ENCODE assay signal across 1 cellular context in the genomic region with DNA sequence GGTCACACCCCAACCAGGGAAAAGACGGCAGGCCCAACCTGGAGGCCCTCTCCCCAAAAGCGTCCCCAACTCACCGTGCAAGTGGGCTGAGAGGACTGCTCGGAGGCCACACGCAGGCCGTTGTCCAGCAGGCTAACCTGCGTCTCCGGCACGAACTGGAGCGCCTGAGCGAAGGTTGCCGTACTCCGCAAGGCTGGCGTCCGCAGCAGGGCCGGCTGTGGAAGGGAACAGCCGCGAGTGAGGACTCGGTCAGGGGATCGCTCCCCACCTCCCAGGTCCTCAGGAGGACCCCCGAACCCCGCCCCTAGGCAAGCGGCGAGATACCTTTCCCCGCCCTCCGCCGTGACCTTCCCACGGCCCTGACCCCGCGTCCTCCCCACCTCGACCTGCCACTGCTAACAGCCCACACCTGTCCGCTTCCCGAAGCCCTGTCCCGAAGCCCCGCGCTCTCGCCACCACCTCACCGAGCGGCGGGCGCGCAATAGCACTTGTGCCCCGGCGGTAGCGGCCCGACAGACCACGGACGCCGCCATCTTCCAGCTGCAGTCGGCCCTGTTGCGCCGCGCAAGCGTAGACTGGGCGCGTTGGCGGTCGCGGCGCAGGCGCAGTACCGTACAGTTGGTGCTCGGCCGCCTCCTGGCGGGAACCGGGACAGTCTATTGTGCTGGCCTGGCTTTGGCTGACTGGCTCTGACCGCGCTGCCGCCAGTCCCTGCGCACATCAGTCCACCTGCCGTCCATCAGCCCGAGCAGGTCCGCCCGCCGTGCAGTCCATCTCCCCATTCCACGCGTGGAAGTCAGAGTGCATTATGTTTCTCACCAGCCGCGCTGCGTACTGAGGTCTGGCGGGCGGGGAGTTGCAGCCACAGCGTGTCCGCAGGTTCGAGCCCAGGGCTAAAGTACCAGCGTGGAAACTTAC.
A peak's percentile ranks its signal among the peaks of the same experiment; 100 is the strongest.
TF ChIP-seq lines count a peak whose summit lies in the region.

UQCRC1 (minus strand) TSS at position 559 of the 918 bp plus-strand sequence; CDS start at position 533, 26 bp downstream.

TF ChIP-seq in K562, 482 proteins besides CTCF, POLR2A, EP300 and RAD21 (continued from another document):
- peak; percentile 28 to 67 for TF ChIP-seq E2F6 (IDR thresholded peaks at IDR 0.05; ENCODE audit: borderline replicate concordance in 1 of 2, extremely low read depth in 1 of 2, insufficient read depth in 1 of 2, insufficient read length in 1 of 2, low read depth in 1 of 2, low read length in 1 of 2, poor library complexity in 1 of 2, severe bottlenecking in 1 of 2)
- no peak for TF ChIP-seq RFX1 (IDR thresholded peaks at IDR 0.05)
- TF ChIP-seq ZNF780A (CRISPR knock-in tag; IDR thresholded peaks at IDR 0.05), result no peak
- no peak for TF ChIP-seq ZNF644 (tag; IDR thresholded peaks at IDR 0.05; ENCODE audit: low read depth)
- TF ChIP-seq ZNF316 (IDR thresholded peaks at IDR 0.05), result no peak
- TF ChIP-seq BRD9 (IDR thresholded peaks at IDR 0.05; ENCODE audit: low read depth, partially characterized antibody), result no peak
- no peak for TF ChIP-seq RHOXF2B (CRISPR knock-in tag; conservative IDR thresholded peaks at IDR 0.05)
- TF ChIP-seq BRF2 (IDR thresholded peaks at IDR 0.05; ENCODE audit: borderline replicate concordance, insufficient read depth, insufficient read length), result no peak
- peak; percentile 83 for TF ChIP-seq KDM5B (IDR thresholded peaks at IDR 0.05; ENCODE audit: insufficient replicate concordance, low read depth, low read length)
- no peak for TF ChIP-seq ELK1 (CRISPR knock-in tag; IDR thresholded peaks at IDR 0.05)
- no peak for TF ChIP-seq PATZ1 (CRISPR knock-in tag; IDR thresholded peaks at IDR 0.05; ENCODE audit: borderline replicate concordance)
- TF ChIP-seq ZNF830 (CRISPR knock-in tag; IDR thresholded peaks at IDR 0.05), result no peak
- TF ChIP-seq STAT5B (CRISPR knock-in tag; IDR thresholded peaks at IDR 0.05), result no peak
- no peak for TF ChIP-seq SMARCC2 (IDR thresholded peaks at IDR 0.05; ENCODE audit: low read depth)
- no peak for TF ChIP-seq TEAD2 (tag; IDR thresholded peaks at IDR 0.05)
- TF ChIP-seq ZZZ3 (IDR thresholded peaks at IDR 0.05), result no peak
- no peak for TF ChIP-seq KLF13 (tag; IDR thresholded peaks at IDR 0.05; ENCODE audit: borderline replicate concordance, low read depth)
- TF ChIP-seq PHB (CRISPR knock-in tag; IDR thresholded peaks at IDR 0.05), result no peak
- no peak for TF ChIP-seq NELFE (IDR thresholded peaks at IDR 0.05; ENCODE audit: insufficient read depth, insufficient read length)
- TF ChIP-seq SAFB (IDR thresholded peaks at IDR 0.05; ENCODE audit: borderline replicate concordance, low read depth, low read length), result no peak
- TF ChIP-seq ZNF224 (CRISPR knock-in tag; IDR thresholded peaks at IDR 0.05), result no peak
- no peak for TF ChIP-seq ZFP36 (IDR thresholded peaks at IDR 0.05; ENCODE audit: low read depth, low read length, partially characterized antibody)
- no peak; the same call in 1 of the 2 replicates for TF ChIP-seq ARID4B (CRISPR knock-in tag; IDR thresholded peaks at IDR 0.05)
- no peak for TF ChIP-seq MCM7 (IDR thresholded peaks at IDR 0.05)
- TF ChIP-seq DMBX1 (CRISPR knock-in tag; IDR thresholded peaks at IDR 0.05; ENCODE audit: borderline replicate concordance), result no peak
- no peak for TF ChIP-seq PCBP1 (IDR thresholded peaks at IDR 0.05; ENCODE audit: low read depth, low read length, poor library complexity, severe bottlenecking)
- no peak for TF ChIP-seq ZNF75A (CRISPR knock-in tag; IDR thresholded peaks at IDR 0.05)
- TF ChIP-seq ZNF134 (CRISPR knock-in tag; conservative IDR thresholded peaks at IDR 0.05), result no peak
- TF ChIP-seq, protein P1, sequence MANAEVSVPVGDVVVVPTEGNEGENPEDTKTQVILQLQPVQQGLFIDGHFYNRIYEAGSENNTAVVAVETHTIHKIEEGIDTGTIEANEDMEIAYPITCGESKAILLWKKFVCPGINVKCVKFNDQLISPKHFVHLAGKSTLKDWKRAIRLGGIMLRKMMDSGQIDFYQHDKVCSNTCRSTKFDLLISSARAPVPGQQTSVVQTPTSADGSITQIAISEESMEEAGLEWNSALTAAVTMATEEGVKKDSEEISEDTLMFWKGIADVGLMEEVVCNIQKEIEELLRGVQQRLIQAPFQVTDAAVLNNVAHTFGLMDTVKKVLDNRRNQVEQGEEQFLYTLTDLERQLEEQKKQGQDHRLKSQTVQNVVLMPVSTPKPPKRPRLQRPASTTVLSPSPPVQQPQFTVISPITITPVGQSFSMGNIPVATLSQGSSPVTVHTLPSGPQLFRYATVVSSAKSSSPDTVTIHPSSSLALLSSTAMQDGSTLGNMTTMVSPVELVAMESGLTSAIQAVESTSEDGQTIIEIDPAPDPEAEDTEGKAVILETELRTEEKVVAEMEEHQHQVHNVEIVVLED (CRISPR knock-in tag; IDR thresholded peaks at IDR 0.05), result peak; percentile 64
